Comparison of ENCODE assay signal across 10 cellular contexts in the genomic region with DNA sequence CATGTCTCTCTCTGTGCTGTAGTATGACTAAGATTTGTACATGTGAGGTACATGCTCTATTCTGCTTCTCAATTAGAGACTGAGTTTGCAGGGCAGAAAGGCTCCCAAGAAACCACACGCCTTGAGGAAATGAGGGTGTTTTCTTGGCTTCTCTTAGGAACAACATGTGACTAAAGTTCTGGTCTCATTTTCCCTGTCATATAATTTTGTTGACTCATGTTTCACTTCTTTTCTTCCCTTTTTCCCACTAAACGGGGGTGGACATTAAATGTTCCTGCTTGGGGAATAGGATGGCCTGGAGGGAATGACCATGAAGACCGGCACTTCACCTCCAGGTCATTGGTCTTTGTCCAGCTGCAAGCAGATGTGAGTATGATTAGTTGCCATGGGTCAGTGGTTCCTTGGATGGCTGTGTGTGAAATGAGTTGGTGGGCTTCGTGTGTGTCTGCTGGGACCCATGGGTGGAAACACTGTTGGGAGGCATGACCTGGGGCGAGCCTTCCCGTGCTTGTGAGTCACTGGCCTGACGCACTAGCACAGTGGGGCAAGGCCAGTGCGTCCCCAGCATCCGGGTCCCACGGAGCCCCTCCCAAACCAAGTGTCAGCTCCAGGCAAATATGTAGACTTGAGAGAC. TPM values are rescaled to one million over a fixed set of nuclear protein-coding genes. Genes with fewer than 3 reads are reported as not detected.
DNase-seq lines count a peak whose midpoint lies in the region; ATAC-seq and TF ChIP-seq lines count a peak whose summit lies in the region.
"Had no signal": no experiment of that assay in that cellular context is flagged by ENCODE, and none has a peak within 500 bp of the region (broad histone marks: within the 10 kb centered on the region; RNA-seq: fewer than 3 reads in every experiment).

No MANE protein-coding gene starts in this region.

- H3K4me1 ChIP-seq in IMR-90 (ENCODE audit: control insufficient read depth, insufficient read depth, low read length) (peaks cover 41% of the 10 kb centered on the region), colonic mucosa (no peaks in the 10 kb centered on the region), right lobe of liver (no peaks in the 10 kb centered on the region), stomach smooth muscle (ENCODE audit: control insufficient read depth, insufficient read depth, low read length) (peaks cover 60% of the 10 kb centered on the region)

- peak overlapping the region; percentile 11 for H2AK9ac ChIP-seq in IMR-90 (replicated peaks; ENCODE audit: low read depth, low read length, poor library complexity)

- peak overlapping the region; percentile 93 for H3K4ac ChIP-seq in IMR-90 (ENCODE audit: low read depth, low read length)

- H3K18ac ChIP-seq in IMR-90 (ENCODE audit: low read depth, low read length), result peak overlapping the region; percentile 48

- TF ChIP-seq POLR2A in IMR-90 (IDR thresholded peaks at IDR 0.05; ENCODE audit: low read depth, low read length) (0 out of 2 replicates have a peak, but pooled peaks have one; percentile 22), right lobe of liver (IDR thresholded peaks at IDR 0.05) (no peak)

- 0 out of 2 replicates have a peak overlapping the region, but pooled peaks have one; percentile 9 for H3K4me2 ChIP-seq in IMR-90 (ENCODE audit: low read depth, low read length)

- peak overlapping the region; percentile 60 for H3K56ac ChIP-seq in IMR-90 (ENCODE audit: extremely low read depth, insufficient read depth, low read length)

- no peaks in the 10 kb centered on the region for H3K9me3 ChIP-seq in IMR-90 (ENCODE audit: control insufficient read depth, insufficient read depth, low read length)
- H3K9me3 ChIP-seq in colonic mucosa, result no peaks in the 10 kb centered on the region
- no peaks in the 10 kb centered on the region for H3K9me3 ChIP-seq in right lobe of liver
- H3K9me3 ChIP-seq in stomach smooth muscle (ENCODE audit: control insufficient read depth in 2 of 2, low read length in 2 of 2), result no peaks in the 10 kb centered on the region

- H2BK15ac ChIP-seq in IMR-90 (ENCODE audit: low read depth, low read length), result peak overlapping the region; percentile 94; the same call in 2 of the 3 replicates

- peak; percentile 77 for DNase-seq in IMR-90
- DNase-seq in colonic mucosa, result no peak
- peak in 1 of 3 donors; percentile 39 for DNase-seq in right lobe of liver
- no peak for DNase-seq in stimulated activated CD4-positive, alpha-beta T cell treated with anti-CD3 and anti-CD28 coated beads, Interleukin-12 subunit alpha, Interleukin-12 subunit beta, amount 100 ng/mL, for 4 hours
- no peak for DNase-seq in stimulated activated CD4-positive, alpha-beta T cell treated with anti-CD3 and anti-CD28 coated beads, Interleukin-4, amount 100 ng/mL, for 4 hours
- DNase-seq in ACHN, result no peak
- DNase-seq: occipital lobe had no signal

- H2BK120ac ChIP-seq in IMR-90 (ENCODE audit: low read depth, low read length), result peak overlapping the region; percentile 92

- in situ Hi-C loops in IMR-90 (cut with MboI; ENCODE audit: low sequenced_read_pairs) (no loop called here), ACHN (cut with HindIII; ENCODE audit: low pct_ligation_motif_present, low pct_unique_long_range_greater_than_20kb, low sequenced_read_pairs) (no loop called here)

- H3K36me3 ChIP-seq in IMR-90 (ENCODE audit: control insufficient read depth, insufficient read depth, low read length), result peaks cover 9% of the 10 kb centered on the region
- no peaks in the 10 kb centered on the region for H3K36me3 ChIP-seq in colonic mucosa
- no peaks in the 10 kb centered on the region for H3K36me3 ChIP-seq in right lobe of liver
- H3K36me3 ChIP-seq in stomach smooth muscle (ENCODE audit: control insufficient read depth in 2 of 2, insufficient read depth in 2 of 2, low read length in 2 of 2), result peaks cover 0 to 6% of the 10 kb centered on the region in 2 donors

- H4K91ac ChIP-seq in IMR-90 (ENCODE audit: insufficient read depth, low read depth, low read length), result peak overlapping the region; percentile 87

- H3K27me3 ChIP-seq in IMR-90 (ENCODE audit: control insufficient read depth, insufficient read depth, low read length), result no peaks in the 10 kb centered on the region
- H3K27me3 ChIP-seq in colonic mucosa, result no peaks in the 10 kb centered on the region
- no peaks in the 10 kb centered on the region for H3K27me3 ChIP-seq in right lobe of liver
- H3K27me3 ChIP-seq in stomach smooth muscle (ENCODE audit: control insufficient read depth in 1 of 2, insufficient read depth in 2 of 2, low read length in 2 of 2), result no peaks in the 10 kb centered on the region

- H2BK5ac ChIP-seq in IMR-90 (ENCODE audit: low read depth, low read length, poor library complexity, severe bottlenecking), result peak overlapping the region; percentile 87

- dilution Hi-C loops in IMR-90 (cut with HindIII; ENCODE audit: low sequenced_read_pairs, unreplicated experiment), result no loop called here

- TF ChIP-seq RAD21 in IMR-90 (IDR thresholded peaks at IDR 0.05; ENCODE audit: low read length), result no peak

- ATAC-seq in IMR-90 (ENCODE audit: low read depth) (no peak), right lobe of liver (peak; percentile 13 to 38 (median 18)), HG03175 (IDR thresholded peaks at IDR 0.05; ENCODE audit: unreplicated experiment) (no peak)

- CTCF ChIA-PET in IMR-90 (lab: Yijun Ruan, JAX), result no interaction called here

- H4K5ac ChIP-seq in IMR-90 (ENCODE audit: low read depth, low read length), result peak overlapping the region; percentile 65

- H3K14ac ChIP-seq in IMR-90 (replicated peaks; ENCODE audit: low read depth, low read length), result peak overlapping the region; percentile 90

- H3K4me3 ChIP-seq in IMR-90 (ENCODE audit: insufficient read depth, low read depth, low read length) (no peak overlapping the region), colonic mucosa (no peak overlapping the region), right lobe of liver (no peak overlapping the region), stomach smooth muscle (ENCODE audit: low read length in 2 of 2) (no peak overlapping the region)

- no peak overlapping the region; the same call in 1 of the 2 replicates for H3K9ac ChIP-seq in IMR-90 (ENCODE audit: low read depth, low read length)
- H3K9ac ChIP-seq in colonic mucosa (ENCODE audit: low read depth in 2 of 2, low read length in 2 of 2), result no peak overlapping the region
- no peak overlapping the region for H3K9ac ChIP-seq in stomach smooth muscle (ENCODE audit: low read length in 2 of 2)

- H2AK5ac ChIP-seq in IMR-90 (ENCODE audit: low read depth, low read length), result peak overlapping the region; percentile 99

- peaks cover 39% of the 10 kb centered on the region for H3K9me1 ChIP-seq in IMR-90 (ENCODE audit: insufficient read depth, low read length)

- peak overlapping the region; percentile 87 for H3K23ac ChIP-seq in IMR-90 (ENCODE audit: low read depth, low read length)

- intact Hi-C loops in IMR-90 (cut with micrococcal nuclease), result no loop called here
- intact Hi-C loops in colonic mucosa (cut with DNase I), result no loop called here
- intact Hi-C loops in right lobe of liver (cut with DNase I), result no loop called here

- BruUV-seq in IMR-90 (replicated peaks; lab: Mats Ljungman, UMichigan), result no TSS peak

- POLR2A ChIA-PET in IMR-90 (lab: Charles Lee; ENCODE audit: unreplicated experiment), result no interaction called here

- peak overlapping the region; percentile 72 for H2AFZ ChIP-seq in IMR-90 (replicated peaks; ENCODE audit: low read length, poor library complexity)

- H4K20me1 ChIP-seq in IMR-90 (ENCODE audit: insufficient read depth, low read length), result peaks cover 31% of the 10 kb centered on the region

- TF ChIP-seq CTCF in IMR-90 (conservative IDR thresholded peaks at IDR 0.05; ENCODE audit: low read depth, low read length) (no peak), colonic mucosa (IDR thresholded peaks at IDR 0.05) (no peak), right lobe of liver (IDR thresholded peaks at IDR 0.05) (no peak)

- H3K27ac ChIP-seq in IMR-90 (ENCODE audit: insufficient read depth, low read length) (peak overlapping the region; percentile 78), colonic mucosa (peak overlapping the region; percentile 66), right lobe of liver (peak overlapping the region; percentile 18 to 41 (median 26)), stomach smooth muscle (ENCODE audit: low read length) (peak overlapping the region; percentile 79)
- H3K27ac ChIP-seq: epithelial cell of prostate had no signal

- WGBS in IMR-90 (ENCODE audit: extremely low coverage in 2 of 2, insufficient read length in 1 of 2), 2 experiments, result no CpG with 5 or more reads among the region's 10 CpGs
- WGBS in right lobe of liver (ENCODE audit: insufficient coverage, low coverage, low lambda C conversion rate, missing lambda C conversion rate), result 45% methylated on average over 4 of the region's 10 CpGs

- H4K8ac ChIP-seq in IMR-90 (ENCODE audit: low read depth in 2 of 2, low read length in 2 of 2), result peak overlapping the region; percentile 68 to 82

- H2BK20ac ChIP-seq in IMR-90 (ENCODE audit: low read depth, low read length), result peak overlapping the region; percentile 92

- H3K79me1 ChIP-seq in IMR-90 (ENCODE audit: low read depth in 1 of 2, low read length in 2 of 2), result peaks cover 27 to 65% of the 10 kb centered on the region in 2 experiments; a peak in 3 of 4 replicates

TF ChIP-seq in IMR-90, 13 proteins besides CTCF, POLR2A, EP300 and RAD21 (continues in another document):
- TF ChIP-seq, protein P1, sequence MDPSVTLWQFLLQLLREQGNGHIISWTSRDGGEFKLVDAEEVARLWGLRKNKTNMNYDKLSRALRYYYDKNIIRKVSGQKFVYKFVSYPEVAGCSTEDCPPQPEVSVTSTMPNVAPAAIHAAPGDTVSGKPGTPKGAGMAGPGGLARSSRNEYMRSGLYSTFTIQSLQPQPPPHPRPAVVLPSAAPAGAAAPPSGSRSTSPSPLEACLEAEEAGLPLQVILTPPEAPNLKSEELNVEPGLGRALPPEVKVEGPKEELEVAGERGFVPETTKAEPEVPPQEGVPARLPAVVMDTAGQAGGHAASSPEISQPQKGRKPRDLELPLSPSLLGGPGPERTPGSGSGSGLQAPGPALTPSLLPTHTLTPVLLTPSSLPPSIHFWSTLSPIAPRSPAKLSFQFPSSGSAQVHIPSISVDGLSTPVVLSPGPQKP (IDR thresholded peaks at IDR 0.05; ENCODE audit: borderline replicate concordance, low read depth, low read length), result no peak
- TF ChIP-seq BHLHE40 (IDR thresholded peaks at IDR 0.05; ENCODE audit: low read depth, low read length), result no peak
- TF ChIP-seq CEBPB (IDR thresholded peaks at IDR 0.05; ENCODE audit: low read depth, low read length), result no peak

RNA-seq across cellular contexts. Expression of a gene that starts 56.6 kb away (rescaled TPM):
- total RNA-seq in IMR-90 (2012; rRNA removed), result 230 and 263 TPM in 2 replicates
- polyA plus RNA-seq in IMR-90 (2012; rRNA removed), result 301 and 337 TPM in 2 replicates
- 173 and 272 TPM in 2 replicates for polyA plus RNA-seq in IMR-90 (2012; cell fraction: cytosol; rRNA removed)
- polyA plus RNA-seq in IMR-90 (2012; cell fraction: nucleus; rRNA removed; ENCODE audit: low replicate concordance), result 217 and 287 TPM in 2 replicates
- total RNA-seq in colonic mucosa, result 10 to 100 TPM; 27.0 to 97.0 TPM
- 10 to 100 TPM in 5 of 6 experiments, 1 to 10 TPM in 1; 8.0 to 89.8 (median 41.1) TPM for total RNA-seq in right lobe of liver

RNA-seq across cellular contexts. Expression of a gene that starts 56.7 kb away (rescaled TPM):
- total RNA-seq in IMR-90 (2012; rRNA removed) (90.7 and 97.5 TPM in 2 replicates), colonic mucosa (100 to 1,000 TPM in 1 of 2 donors, 10 to 100 TPM in 1; 61.1 to 111 TPM), right lobe of liver (10 to 100 TPM in 5 of 6 experiments, 1 to 10 TPM in 1; 8.4 to 65.8 (median 42.5) TPM)
- 457 and 533 TPM in 2 replicates for polyA plus RNA-seq in IMR-90 (2012; rRNA removed)
- polyA plus RNA-seq in IMR-90 (2012; cell fraction: cytosol; rRNA removed), result 220 and 733 TPM in 2 replicates
- 553 and 1,147 TPM in 2 replicates for polyA plus RNA-seq in IMR-90 (2012; cell fraction: nucleus; rRNA removed; ENCODE audit: low replicate concordance)

Comparison
In these comparisons a context has a peak if more than half of its experiments do, and no peak if none do; other contexts are left out.
1. ATAC-seq: peak in right lobe of liver (4 of 4); none in IMR-90 (single experiment) and HG03175 (single experiment).
2. H3K27ac ChIP-seq: peak in every context shown above with its lines; median percentile 79 in stomach smooth muscle; 78 in IMR-90; 66 in colonic mucosa; 26 in right lobe of liver.